ENCODE assay signal across 16 cellular contexts in the genomic region with DNA sequence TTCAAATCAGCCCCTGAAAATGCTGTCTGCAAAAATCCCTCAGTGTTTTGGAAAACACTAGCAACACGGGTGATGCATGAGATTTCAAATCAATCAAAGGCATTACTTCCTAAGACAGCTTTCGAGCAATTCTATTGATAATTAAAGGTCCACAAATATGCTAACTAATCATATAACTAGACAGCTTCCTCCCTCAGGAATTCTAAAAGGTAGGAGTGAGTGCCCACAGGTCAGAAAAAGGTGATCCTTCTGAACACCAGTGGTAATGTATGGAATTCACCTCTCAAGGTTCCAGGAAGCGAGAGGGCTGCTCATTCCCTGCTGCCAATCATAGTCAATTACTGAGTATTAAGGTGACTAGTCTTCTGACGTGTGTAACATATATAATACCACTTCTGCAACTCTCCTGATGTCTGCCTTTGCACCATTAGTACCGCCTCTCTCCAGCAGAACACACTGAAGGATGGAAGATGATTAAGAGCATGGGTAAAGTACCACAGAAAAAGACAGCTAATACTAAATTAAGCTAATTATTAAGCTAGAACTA. TPM values are rescaled to one million over a fixed set of nuclear protein-coding genes. Genes with fewer than 3 reads are reported as not detected.
DNase-seq lines count a peak whose midpoint lies in the region; ATAC-seq lines count a peak whose summit lies in the region.
"Had no signal": no experiment of that assay in that cellular context is flagged by ENCODE, and none has a peak within 500 bp of the region (broad histone marks: within the 10 kb centered on the region; RNA-seq: fewer than 3 reads in every experiment).

No MANE protein-coding gene starts in this region.

- peaks cover 14% of the 10 kb centered on the region for H3K36me3 ChIP-seq in KOPT-K1 (ENCODE audit: insufficient read depth, low read length)
- H3K36me3 ChIP-seq in endocrine pancreas (ENCODE audit: control insufficient read depth, insufficient read depth, low read length) = no peaks in the 10 kb centered on the region
- H3K36me3 ChIP-seq: MG63, SJSA1 had no signal

- H3K27me3 ChIP-seq in endocrine pancreas (ENCODE audit: control insufficient read depth, insufficient read depth, low read length) = no peaks in the 10 kb centered on the region
- H3K27me3 ChIP-seq: MG63, SJSA1 had no signal

- no peaks in the 10 kb centered on the region for H3K9me3 Mint-ChIP-seq in activated naive CD8-positive, alpha-beta T cell treated with anti-CD3 and anti-CD28 coated beads, Interleukin-2, amount 10 ng/mL, durations not matched to agents 7 days and 5 days
- no peaks in the 10 kb centered on the region for H3K9me3 Mint-ChIP-seq in activated naive CD8-positive, alpha-beta T cell treated with anti-CD3 and anti-CD28 coated beads for 36 hours

- POLR2A ChIA-PET in activated naive CD8-positive, alpha-beta T cell treated with anti-CD3 and anti-CD28 coated beads, Interleukin-2, amount 10 ng/mL, durations not matched to agents 7 days and 5 days (lab: Charles Lee) = interaction anchor here (0.6 to 1.1 kb wide), 2 partner anchors 11 to 14 kb away, joined by 3 to 4 read pairs; no protein-coding TSS in a partner anchor

- H3K27me3 Mint-ChIP-seq in activated naive CD8-positive, alpha-beta T cell treated with anti-CD3 and anti-CD28 coated beads, Interleukin-2, amount 10 ng/mL, durations not matched to agents 7 days and 5 days = no peaks in the 10 kb centered on the region
- no peaks in the 10 kb centered on the region for H3K27me3 Mint-ChIP-seq in activated naive CD8-positive, alpha-beta T cell treated with anti-CD3 and anti-CD28 coated beads for 36 hours

- H3K27ac ChIP-seq in KOPT-K1 (ENCODE audit: low read depth, low read length, poor library complexity, severe bottlenecking) = peak overlapping the region; percentile 73
- H3K27ac ChIP-seq: PC-9, SJSA1 had no signal

- H3K4me1 Mint-ChIP-seq in activated naive CD8-positive, alpha-beta T cell treated with anti-CD3 and anti-CD28 coated beads, Interleukin-2, amount 10 ng/mL, durations not matched to agents 7 days and 5 days = peaks cover 47% of the 10 kb centered on the region
- peaks cover 28% of the 10 kb centered on the region for H3K4me1 Mint-ChIP-seq in activated naive CD8-positive, alpha-beta T cell treated with anti-CD3 and anti-CD28 coated beads for 36 hours

- H3K4me3 Mint-ChIP-seq in activated naive CD8-positive, alpha-beta T cell treated with anti-CD3 and anti-CD28 coated beads, Interleukin-2, amount 10 ng/mL, durations not matched to agents 7 days and 5 days = no peak overlapping the region
- no peak overlapping the region for H3K4me3 Mint-ChIP-seq in activated naive CD8-positive, alpha-beta T cell treated with anti-CD3 and anti-CD28 coated beads for 36 hours

- no peaks in the 10 kb centered on the region for H3K9me3 ChIP-seq in KOPT-K1 (ENCODE audit: insufficient read depth, low read length, poor library complexity, severe bottlenecking)
- no peaks in the 10 kb centered on the region for H3K9me3 ChIP-seq in endocrine pancreas (ENCODE audit: control insufficient read depth, low read length)
- H3K9me3 ChIP-seq: MG63, SJSA1 had no signal

- no peak for ATAC-seq in activated naive CD8-positive, alpha-beta T cell treated with anti-CD3 and anti-CD28 coated beads, Interleukin-2, amount 10 ng/mL, durations not matched to agents 7 days and 5 days (ENCODE audit: low read depth)
- no peak for ATAC-seq in esophagus mucosa
- no peak for ATAC-seq in GM19351 (IDR thresholded peaks at IDR 0.05; ENCODE audit: unreplicated experiment)
- ATAC-seq: Right ventricle myocardium inferior had no signal

- H3K27ac Mint-ChIP-seq in activated naive CD8-positive, alpha-beta T cell treated with anti-CD3 and anti-CD28 coated beads, Interleukin-2, amount 10 ng/mL, durations not matched to agents 7 days and 5 days = peak overlapping the region; percentile 24
- no peak overlapping the region for H3K27ac Mint-ChIP-seq in activated naive CD8-positive, alpha-beta T cell treated with anti-CD3 and anti-CD28 coated beads for 36 hours

- H3K9ac ChIP-seq in endocrine pancreas (ENCODE audit: control insufficient read depth, insufficient read depth, low read length) = no peak overlapping the region

- H3K36me3 Mint-ChIP-seq in activated naive CD8-positive, alpha-beta T cell treated with anti-CD3 and anti-CD28 coated beads, Interleukin-2, amount 10 ng/mL, durations not matched to agents 7 days and 5 days = peaks cover 32% of the 10 kb centered on the region
- H3K36me3 Mint-ChIP-seq in activated naive CD8-positive, alpha-beta T cell treated with anti-CD3 and anti-CD28 coated beads for 36 hours = peaks cover 27% of the 10 kb centered on the region

- no peak for DNase-seq in activated naive CD8-positive, alpha-beta T cell treated with anti-CD3 and anti-CD28 coated beads, Interleukin-2, amount 10 ng/mL, durations not matched to agents 7 days and 5 days
- DNase-seq in activated naive CD8-positive, alpha-beta T cell treated with anti-CD3 and anti-CD28 coated beads for 36 hours = no peak
- no peak for DNase-seq in NOMO-1 treated with dmso at 0.1 percent for 144 hours (lab: John Stamatoyannopoulos, UW; ENCODE audit: unreplicated experiment)
- DNase-seq: KBM-7; MG63; NCI-H1930; NCI-H2107; NCI-H774; NK-92 treated with Interleukin-12 subunit alpha and Interleukin-12 subunit beta, amount 100 ng/mL, for 24 hours; PC-9 had no signal

- H3K4me1 ChIP-seq in endocrine pancreas (ENCODE audit: control insufficient read depth, insufficient read depth, low read length) = peaks cover 59% of the 10 kb centered on the region
- H3K4me1 ChIP-seq: SJSA1 had no signal

- H3K4me3 ChIP-seq in endocrine pancreas (ENCODE audit: control insufficient read depth, insufficient read depth, low read length) = peak overlapping the region; percentile 19
- H3K4me3 ChIP-seq: MG63, PC-9, SJSA1 had no signal

RNA-seq across cellular contexts. Expression of a gene that starts 16.4 kb away (rescaled TPM):
- total RNA-seq in activated naive CD8-positive, alpha-beta T cell treated with anti-CD3 and anti-CD28 coated beads, Interleukin-2, amount 10 ng/mL, durations not matched to agents 7 days and 5 days = 10 to 100 TPM; 19.2 to 19.5 TPM
- total RNA-seq in activated naive CD8-positive, alpha-beta T cell treated with anti-CD3 and anti-CD28 coated beads for 36 hours = 10 to 100 TPM; 21.4 to 22.6 TPM
- total RNA-seq in esophagus mucosa = 4.9 TPM
